25 cellular contexts compared by ENCODE assay signal in genomic region chr10:21347043-21347799, GRCh38.
"Had no signal": no experiment of that assay in that cellular context is flagged by ENCODE, and none has a peak within 500 bp of the region (broad histone marks: within the 10 kb centered on the region; RNA-seq: fewer than 3 reads in every experiment).

No MANE protein-coding gene starts in this region.

- H3K27ac ChIP-seq: cardiac muscle cell, left lung, skin epidermis, thoracic aorta, upper lobe of left lung, vagina had no signal

- ATAC-seq: activated CD8-positive, alpha-beta memory T cell treated with anti-CD3 and anti-CD28 coated beads, Interleukin-2, amount 10 ng/mL, durations not matched to agents 7 days and 5 days; activated CD8-positive, alpha-beta T cell treated with anti-CD3 and anti-CD28 coated beads, Interleukin-2, amount 10 ng/mL, durations not matched to agents 7 days and 5 days; activated T-cell treated with anti-CD3 and anti-CD28 coated beads, Interleukin-2, amount 50 U/mL, for 72 hours; left lung; mucosa of descending colon; natural killer cell treated with Interleukin-12 subunit alpha and Interleukin-12 subunit beta and Interleukin-15 and Interleukin-18, amount 100 ng/mL, for 72 hours; sciatic nerve; T-helper 17 cell had no signal

- H3K9me3 ChIP-seq: left lung, mucosa of descending colon, thoracic aorta, upper lobe of left lung, vagina had no signal

- H3K36me3 ChIP-seq: cardiac muscle cell, left lung, thoracic aorta, upper lobe of left lung, vagina had no signal

- DNase-seq: activated B cell treated with CpG ODN at 0.5 μM for 24 hours; activated CD4-positive, alpha-beta T cell treated with anti-CD3 and anti-CD28 coated beads, Interleukin-2, amount 50 U/mL, for 1 hour; activated CD8-positive, alpha-beta memory T cell treated with anti-CD3 and anti-CD28 coated beads, Interleukin-2, amount 10 ng/mL, durations not matched to agents 7 days and 5 days; activated CD8-positive, alpha-beta T cell treated with anti-CD3 and anti-CD28 coated beads, Interleukin-2, amount 10 ng/mL, durations not matched to agents 7 days and 5 days; activated naive CD4-positive, alpha-beta T cell treated with Interleukin-2 at 50 U/mL for 16 hours; activated T-cell treated with anti-CD3 and anti-CD28 coated beads, Interleukin-2, amount 50 U/mL, for 72 hours; aorta; cortex of kidney; foreskin melanocyte; left lung; mesendoderm; mucosa of descending colon; stimulated activated CD4-positive, alpha-beta T cell treated with anti-CD3 and anti-CD28 coated beads, Interleukin-12 subunit alpha, Interleukin-12 subunit beta, amount 100 ng/mL, for 4 hours; stimulated activated CD4-positive, alpha-beta T cell treated with anti-CD3 and anti-CD28 coated beads, Interleukin-4, amount 100 ng/mL, for 1 hour; T-helper 17 cell; T1000; upper lobe of left lung had no signal

- H3K4me3 ChIP-seq: cardiac muscle cell, left lung, lung, mucosa of descending colon, skin epidermis, thoracic aorta, upper lobe of left lung, vagina had no signal

- FAIRE-seq: islet of Langerhans had no signal

- H3K27me3 ChIP-seq: cardiac muscle cell, left lung, upper lobe of left lung, vagina had no signal
